ENCODE assay signal across 9 cellular contexts in the genomic region with DNA sequence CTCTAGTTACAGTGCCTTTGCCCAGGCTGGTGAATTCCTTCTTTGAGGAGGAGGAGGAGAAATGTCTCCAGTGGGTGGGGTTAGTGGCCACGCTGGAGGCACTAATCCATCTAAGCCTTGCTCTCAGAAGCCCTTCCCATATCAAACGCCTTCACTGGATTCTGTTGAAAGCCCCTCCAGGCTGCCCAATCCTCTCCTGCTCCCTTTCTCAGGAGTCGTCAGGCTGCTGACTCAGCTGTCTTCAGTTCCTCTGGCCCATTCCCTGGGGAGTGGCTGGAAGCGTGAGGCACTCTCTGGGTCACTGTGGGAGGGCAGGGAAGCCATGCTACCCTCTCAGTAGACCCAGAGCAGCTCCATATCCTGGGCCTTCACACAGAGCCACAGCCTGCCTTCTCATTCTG. TPM values are rescaled to one million over a fixed set of nuclear protein-coding genes. Genes with fewer than 3 reads are reported as not detected.
DNase-seq lines count a peak whose midpoint lies in the region; TF ChIP-seq lines count a peak whose summit lies in the region.
"Had no signal": no experiment of that assay in that cellular context is flagged by ENCODE, and none has a peak within 500 bp of the region (broad histone marks: within the 10 kb centered on the region; RNA-seq: fewer than 3 reads in every experiment).

No MANE protein-coding gene starts in this region.

- in situ Hi-C loops in astrocyte of the spinal cord (cut with HindIII; ENCODE audit: low sequenced_read_pairs): no loop called here

- H3K4me3 ChIP-seq in astrocyte of the spinal cord (ENCODE audit: low read depth, low read length): peak overlapping the region; percentile 74

- no peak for TF ChIP-seq CTCF in astrocyte of the spinal cord (IDR thresholded peaks at IDR 0.05; ENCODE audit: low read depth, low read length)

- DNase-seq in HT1080 (ENCODE audit: low read depth): peak; percentile 63
- peak; percentile 38 for DNase-seq in astrocyte of the spinal cord (ENCODE audit: low read depth, low spot score)
- DNase-seq in iris pigment epithelial cell (ENCODE audit: low read depth): peak; percentile 53
- DNase-seq in substantia nigra (lab: John Stamatoyannopoulos, UW): no peak
- DNase-seq in NCI-H2029 treated with DMSO at 0.1 percent for 48 hours (lab: John Stamatoyannopoulos, UW): no peak
- DNase-seq in NCI-H510A treated with DMSO at 0.1 percent for 48 hours (lab: John Stamatoyannopoulos, UW): no peak
- no peak for DNase-seq in activated gamma-delta T cell treated with Interleukin-2 at 50 U/mL for 16 hours
- no peak for DNase-seq in SK-N-DZ (ENCODE audit: low spot score)
- DNase-seq: stimulated activated CD8-positive, alpha-beta memory T cell treated with anti-CD3 and anti-CD28 coated beads, Interleukin-4, amount 100 ng/mL, for 48 hours had no signal

- peak overlapping the region; percentile 40 for H3K27ac ChIP-seq in substantia nigra (ENCODE audit: low read depth, low read length, poor library complexity, severe bottlenecking)

RNA-seq across cellular contexts. Expression of a gene that starts 2.7 kb away (rescaled TPM):
- total RNA-seq in HT1080 (2014; rRNA removed; shearing (Covaris generic)): 840 and 907 TPM in 2 replicates
- polyA plus RNA-seq in HT1080 (2015; cell fraction: cytosol; rRNA removed): 814 and 918 TPM in 2 replicates
- polyA plus RNA-seq in HT1080 (2015; cell fraction: nucleus; rRNA removed): 836 and 874 TPM in 2 replicates
- polyA plus RNA-seq in SK-N-DZ (2014; cell fraction: cytosol; rRNA removed): 334 and 339 TPM in 2 replicates
- polyA plus RNA-seq in SK-N-DZ (2014; cell fraction: nucleus; rRNA removed): 274 and 313 TPM in 2 replicates

RNA-seq across cellular contexts. Expression of a gene that starts 8.7 kb away (rescaled TPM):
- total RNA-seq in HT1080 (2014; rRNA removed; shearing (Covaris generic)): 49.1 and 72.9 TPM in 2 replicates
- polyA plus RNA-seq in HT1080 (2015; cell fraction: cytosol; rRNA removed): 30.7 and 33.0 TPM in 2 replicates
- 146 and 166 TPM in 2 replicates for polyA plus RNA-seq in HT1080 (2015; cell fraction: nucleus; rRNA removed)
- polyA plus RNA-seq in SK-N-DZ (2014; cell fraction: cytosol; rRNA removed): 18.0 and 31.9 TPM in 2 replicates
- polyA plus RNA-seq in SK-N-DZ (2014; cell fraction: nucleus; rRNA removed): 93.1 and 143 TPM in 2 replicates

RNA-seq across cellular contexts. Expression of a gene that starts 22.2 kb away (rescaled TPM):
- total RNA-seq in HT1080 (2014; rRNA removed; shearing (Covaris generic)): 38.6 and 46.8 TPM in 2 replicates
- 35.6 and 40.9 TPM in 2 replicates for polyA plus RNA-seq in HT1080 (2015; cell fraction: cytosol; rRNA removed)
- 121 TPM in 2 replicates for polyA plus RNA-seq in HT1080 (2015; cell fraction: nucleus; rRNA removed)
- polyA plus RNA-seq in SK-N-DZ (2014; cell fraction: cytosol; rRNA removed): 43.0 and 48.7 TPM in 2 replicates
- polyA plus RNA-seq in SK-N-DZ (2014; cell fraction: nucleus; rRNA removed): 134 and 160 TPM in 2 replicates

RNA-seq across cellular contexts. Expression of a gene that starts 42.2 kb away (rescaled TPM):
- total RNA-seq in HT1080 (2014; rRNA removed; shearing (Covaris generic)): 85.0 and 88.4 TPM in 2 replicates
- polyA plus RNA-seq in HT1080 (2015; cell fraction: cytosol; rRNA removed): 64.7 and 65.7 TPM in 2 replicates
- 143 and 152 TPM in 2 replicates for polyA plus RNA-seq in HT1080 (2015; cell fraction: nucleus; rRNA removed)
- polyA plus RNA-seq in SK-N-DZ (2014; cell fraction: cytosol; rRNA removed): 87.0 and 101 TPM in 2 replicates
- polyA plus RNA-seq in SK-N-DZ (2014; cell fraction: nucleus; rRNA removed): 194 and 198 TPM in 2 replicates

RNA-seq across cellular contexts. Expression of a gene that starts 52.1 kb away (rescaled TPM):
- not detected in 2 replicates for total RNA-seq in HT1080 (2014; rRNA removed; shearing (Covaris generic))
- polyA plus RNA-seq in HT1080 (2015; cell fraction: cytosol; rRNA removed): 0.01 TPM in 1 of 2 replicates, not detected in the other
- 0.18 TPM in 1 of 2 replicates, not detected in the other for polyA plus RNA-seq in HT1080 (2015; cell fraction: nucleus; rRNA removed)
- 11.3 and 11.7 TPM in 2 replicates for polyA plus RNA-seq in SK-N-DZ (2014; cell fraction: cytosol; rRNA removed)
- 60.4 and 113 TPM in 2 replicates for polyA plus RNA-seq in SK-N-DZ (2014; cell fraction: nucleus; rRNA removed)

Comparison
In these comparisons a context has a peak if more than half of its experiments do, and no peak if none do; other contexts are left out.
1. DNase-seq: peak in HT1080 (single experiment), astrocyte of the spinal cord (single experiment) and iris pigment epithelial cell (single experiment); none in substantia nigra (0 of 49), NCI-H2029 treated with DMSO at 0.1 percent for 48 hours (single experiment), NCI-H510A treated with DMSO at 0.1 percent for 48 hours (single experiment), activated gamma-delta T cell treated with Interleukin-2 at 50 U/mL for 16 hours (single experiment) and SK-N-DZ (single experiment).